Comparison of ENCODE assay signal across 1 cellular context in the genomic region with DNA sequence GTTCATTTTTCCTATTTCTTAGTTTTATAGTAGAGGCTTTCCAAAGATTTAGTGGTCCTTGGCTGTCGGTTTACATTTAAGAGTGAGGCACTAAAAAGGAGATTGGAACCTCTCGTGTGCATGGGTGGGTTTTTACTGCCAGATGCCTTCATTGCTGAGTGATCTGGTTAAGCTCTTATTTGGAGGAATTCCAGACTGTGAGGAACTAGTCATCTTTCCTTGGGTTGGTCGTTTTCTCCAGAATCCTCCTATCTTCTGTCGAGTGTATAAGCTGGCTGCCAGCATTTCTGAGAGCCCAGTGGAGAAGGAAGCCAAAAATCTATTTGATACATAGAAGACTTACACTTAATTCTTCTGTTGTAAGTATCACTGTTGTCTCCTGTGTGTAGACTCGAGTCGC.
TF ChIP-seq lines count a peak whose summit lies in the region.

No MANE protein-coding gene starts in this region.

TF ChIP-seq in SK-N-SH treated with all-trans-retinoic acid at 6 μM for 48 hours, 23 proteins besides CTCF, POLR2A, EP300 and RAD21 (continued from another document):
- TF ChIP-seq, protein P1, sequence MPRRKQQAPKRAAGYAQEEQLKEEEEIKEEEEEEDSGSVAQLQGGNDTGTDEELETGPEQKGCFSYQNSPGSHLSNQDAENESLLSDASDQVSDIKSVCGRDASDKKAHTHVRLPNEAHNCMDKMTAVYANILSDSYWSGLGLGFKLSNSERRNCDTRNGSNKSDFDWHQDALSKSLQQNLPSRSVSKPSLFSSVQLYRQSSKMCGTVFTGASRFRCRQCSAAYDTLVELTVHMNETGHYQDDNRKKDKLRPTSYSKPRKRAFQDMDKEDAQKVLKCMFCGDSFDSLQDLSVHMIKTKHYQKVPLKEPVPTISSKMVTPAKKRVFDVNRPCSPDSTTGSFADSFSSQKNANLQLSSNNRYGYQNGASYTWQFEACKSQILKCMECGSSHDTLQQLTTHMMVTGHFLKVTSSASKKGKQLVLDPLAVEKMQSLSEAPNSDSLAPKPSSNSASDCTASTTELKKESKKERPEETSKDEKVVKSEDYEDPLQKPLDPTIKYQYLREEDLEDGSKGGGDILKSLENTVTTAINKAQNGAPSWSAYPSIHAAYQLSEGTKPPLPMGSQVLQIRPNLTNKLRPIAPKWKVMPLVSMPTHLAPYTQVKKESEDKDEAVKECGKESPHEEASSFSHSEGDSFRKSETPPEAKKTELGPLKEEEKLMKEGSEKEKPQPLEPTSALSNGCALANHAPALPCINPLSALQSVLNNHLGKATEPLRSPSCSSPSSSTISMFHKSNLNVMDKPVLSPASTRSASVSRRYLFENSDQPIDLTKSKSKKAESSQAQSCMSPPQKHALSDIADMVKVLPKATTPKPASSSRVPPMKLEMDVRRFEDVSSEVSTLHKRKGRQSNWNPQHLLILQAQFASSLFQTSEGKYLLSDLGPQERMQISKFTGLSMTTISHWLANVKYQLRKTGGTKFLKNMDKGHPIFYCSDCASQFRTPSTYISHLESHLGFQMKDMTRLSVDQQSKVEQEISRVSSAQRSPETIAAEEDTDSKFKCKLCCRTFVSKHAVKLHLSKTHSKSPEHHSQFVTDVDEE (CRISPR knock-in tag; IDR thresholded peaks at IDR 0.05) = no peak
- TF ChIP-seq RARB (CRISPR knock-in tag; IDR thresholded peaks at IDR 0.05) = no peak
- TF ChIP-seq CSDC2 (CRISPR knock-in tag; IDR thresholded peaks at IDR 0.05) = no peak
- no peak for TF ChIP-seq PPARA (CRISPR knock-in tag; IDR thresholded peaks at IDR 0.05; ENCODE audit: borderline replicate concordance)
- TF ChIP-seq ZFP3 (CRISPR knock-in tag; IDR thresholded peaks at IDR 0.05) = no peak
- TF ChIP-seq GLIS3 (CRISPR knock-in tag; IDR thresholded peaks at IDR 0.05) = no peak
